Comparison of ENCODE assay signal across 8 cellular contexts in the genomic region with DNA sequence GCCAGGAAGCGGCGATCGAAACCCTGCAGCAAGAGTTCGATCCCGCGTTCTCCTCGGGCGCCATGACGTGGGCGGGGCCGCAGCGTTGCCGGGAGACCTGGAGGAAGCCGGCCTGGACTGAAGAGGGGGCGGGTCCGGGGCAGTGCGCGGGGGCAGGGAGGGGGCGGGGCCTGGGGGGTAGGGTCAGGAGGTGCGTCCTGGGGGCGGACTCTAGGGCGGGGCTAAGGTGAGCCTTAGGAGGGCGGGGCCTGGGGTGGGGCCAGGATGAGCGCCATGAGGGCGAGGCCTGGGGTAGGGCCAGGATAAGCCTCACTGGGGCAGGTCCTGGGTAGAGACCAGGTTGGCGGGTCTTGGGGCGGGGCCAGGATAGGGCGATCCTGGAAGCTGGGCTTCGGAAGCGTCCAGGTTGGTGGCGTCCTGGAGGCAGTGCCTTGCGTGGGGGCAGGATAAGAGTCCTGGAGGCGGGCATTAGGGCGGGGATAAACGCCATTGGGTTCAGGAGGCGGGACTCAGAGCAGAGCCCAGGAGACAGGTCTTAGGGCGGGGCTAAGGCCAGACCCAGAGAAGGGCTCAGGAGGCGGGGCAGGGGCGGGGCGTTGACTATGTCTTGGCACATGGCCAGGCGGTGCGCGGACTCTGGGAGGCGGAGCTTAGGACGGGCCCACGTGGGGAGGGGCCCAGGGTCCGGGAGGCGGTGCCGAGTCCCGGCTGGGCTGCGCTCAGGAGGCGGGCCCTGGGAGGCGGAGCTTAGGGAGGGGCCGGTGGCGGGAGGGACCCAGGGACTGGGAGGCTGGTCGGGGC. TPM values are rescaled to one million over a fixed set of nuclear protein-coding genes. Genes with fewer than 3 reads are reported as not detected.
A peak's percentile ranks its signal among the peaks of the same experiment; 100 is the strongest.
DNase-seq lines count a peak whose midpoint lies in the region; ATAC-seq, FAIRE-seq and TF ChIP-seq lines count a peak whose summit lies in the region.
"Not testable (repeated sequence)": the region's sequence is repeated elsewhere in the genome, so short reads cannot be mapped to it uniquely, and the experiment has no call there.

No MANE protein-coding gene starts in this region.

- intact Hi-C loops in CD14-positive monocyte (cut with micrococcal nuclease); lower lobe of right lung (cut with DNase I): not testable (repeated sequence)

- not testable (repeated sequence) for H3K36me3 Mint-ChIP-seq in CD14-positive monocyte

- ATAC-seq in GM19467 (IDR thresholded peaks at IDR 0.05; ENCODE audit: unreplicated experiment) (peak; percentile 83), lower lobe of right lung (peak; percentile 100)

- not testable (repeated sequence) for H3K9me3 Mint-ChIP-seq in CD14-positive monocyte

- peak; percentile 99 for DNase-seq in CD14-positive monocyte (ENCODE audit: low spot score)
- peak; percentile 78 for DNase-seq in HTR-8/SVneo (ENCODE audit: insufficient read length, low spot score)
- peak; percentile 81 for DNase-seq in NOMO-1 treated with DMSO at 0.1 percent for 48 hours (lab: John Stamatoyannopoulos, UW; ENCODE audit: unreplicated experiment)
- peak; percentile 97 to 100 for DNase-seq in activated CD8-positive, alpha-beta memory T cell treated with anti-CD3 and anti-CD28 coated beads for 4 hours (ENCODE audit: low read depth in 2 of 2)
- peak; percentile 98 for DNase-seq in lower lobe of right lung
- peak; percentile 99 for DNase-seq in stimulated activated CD4-positive, alpha-beta T cell treated with anti-CD3 and anti-CD28 coated beads, Interleukin-4, amount 100 ng/mL, for 24 hours

- not testable (repeated sequence) for H3K36me3 ChIP-seq in ectodermal cell (ENCODE audit: control insufficient read depth, insufficient read depth, low read length); lower lobe of right lung

- not testable (repeated sequence) for TF ChIP-seq CTCF in CD14-positive monocyte (IDR thresholded peaks at IDR 0.05); lower lobe of right lung (IDR thresholded peaks at IDR 0.05)

- not testable (repeated sequence) for H3K27ac ChIP-seq in ectodermal cell (ENCODE audit: insufficient read depth, low read depth, low read length, poor library complexity, severe bottlenecking)
- peak overlapping the region; percentile 80 for H3K27ac ChIP-seq in lower lobe of right lung

- H3K4me3 Mint-ChIP-seq in CD14-positive monocyte: peak overlapping the region; percentile 93 to 97

- not testable (repeated sequence) for H3K4me1 ChIP-seq in ectodermal cell (ENCODE audit: control insufficient read depth, insufficient read depth, low read length); lower lobe of right lung

- WGBS in ectodermal cell, 2 experiments: 1% methylated on average over 54 to 56 of the region's 56 CpGs

- H3K4me3 ChIP-seq in ectodermal cell (ENCODE audit: insufficient read depth, low read depth, low read length) (peak overlapping the region; percentile 68), lower lobe of right lung (peak overlapping the region; percentile 73)

- peaks cover 12% of the 10 kb centered on the region for H3K4me1 Mint-ChIP-seq in CD14-positive monocyte

- not testable (repeated sequence) for FAIRE-seq in HTR-8/SVneo (lab: Jason Lieb, UNC)

- not testable (repeated sequence) for H3K27me3 ChIP-seq in ectodermal cell (ENCODE audit: control insufficient read depth, insufficient read depth, low read length, poor library complexity, severe bottlenecking); lower lobe of right lung (ENCODE audit: low read depth)

- peak overlapping the region; percentile 93 to 99 (median 97) for H3K27ac Mint-ChIP-seq in CD14-positive monocyte

- not testable (repeated sequence) for H3K9me3 ChIP-seq in ectodermal cell (ENCODE audit: control insufficient read depth, low read length); lower lobe of right lung

- H3K27me3 Mint-ChIP-seq in CD14-positive monocyte (ENCODE audit: low read depth in 3 of 3): peaks cover 2 to 13% (median 11%) of the 10 kb centered on the region in 3 donors

RNA-seq across cellular contexts. Expression of gene FAM90A1, which starts 15.7 kb away (rescaled TPM):
- polyA plus RNA-seq in CD14-positive monocyte: not detected
- polyA plus RNA-seq in ectodermal cell (2013, experiment 1 of 4): not detected
- polyA plus RNA-seq in ectodermal cell (2013, experiment 2 of 4): 0.12 TPM
- polyA plus RNA-seq in ectodermal cell (2013, experiment 3 of 4): not detected
- polyA plus RNA-seq in ectodermal cell (2013, experiment 4 of 4): not detected
- 0.47 TPM for total RNA-seq in lower lobe of right lung
